Comparison of ENCODE assay signal across 12 cellular contexts in the genomic region with DNA sequence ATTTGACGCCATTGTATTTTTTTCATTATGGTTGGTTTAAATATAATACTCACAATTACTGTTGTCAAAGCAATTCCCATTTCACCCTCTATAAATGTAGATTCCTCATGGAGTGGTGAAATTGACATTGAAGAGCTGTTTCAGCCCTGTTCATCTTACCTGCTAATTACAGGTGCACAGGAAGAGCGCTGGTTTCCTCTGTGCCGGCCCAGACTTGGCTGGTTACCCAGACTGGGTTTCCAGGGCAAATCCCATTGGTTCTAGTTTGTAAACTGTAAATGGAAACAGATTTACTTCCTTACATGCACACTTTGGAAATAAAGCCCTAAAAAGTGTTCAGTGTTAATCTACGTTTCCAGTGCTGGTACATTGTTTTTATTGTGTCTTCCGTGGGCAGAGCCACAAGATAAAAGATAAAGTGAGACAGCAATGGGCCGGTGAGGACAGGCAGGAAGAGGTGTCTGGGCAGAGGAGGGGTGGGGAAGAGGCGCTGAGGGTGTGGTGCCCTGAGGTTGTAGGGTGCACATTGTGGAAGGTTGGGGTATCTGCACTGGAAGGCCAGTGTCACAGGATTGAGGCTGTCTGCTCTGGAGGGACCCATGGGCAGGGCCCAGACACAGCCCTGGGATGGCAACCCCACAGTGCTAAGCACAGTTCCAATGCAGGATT.
DNase-seq lines count a peak whose midpoint lies in the region; ATAC-seq and TF ChIP-seq lines count a peak whose summit lies in the region.
"Had no signal": no experiment of that assay in that cellular context is flagged by ENCODE, and none has a peak within 500 bp of the region (broad histone marks: within the 10 kb centered on the region; RNA-seq: fewer than 3 reads in every experiment).

No MANE protein-coding gene starts in this region.

- H3K4me1 ChIP-seq in heart left ventricle: no peaks in the 10 kb centered on the region
- H3K4me1 ChIP-seq: transverse colon had no signal

- ATAC-seq in HG02852 (IDR thresholded peaks at IDR 0.05; ENCODE audit: unreplicated experiment): no peak
- no peak for ATAC-seq in heart left ventricle

- DNase-seq in activated T-cell treated with anti-CD3 and anti-CD28 coated beads for 1 hour (ENCODE audit: low read depth) (peak; percentile 25), DMS114 treated with DMSO at 0.1 percent for 48 hours (lab: John Stamatoyannopoulos, UW; ENCODE audit: unreplicated experiment) (no peak), heart left ventricle (no peak)
- DNase-seq in activated T-cell treated with anti-CD3 and anti-CD28 coated beads, Interleukin-2, amount 50 U/mL, for 48 hours: no peak
- peak; percentile 71 for DNase-seq in activated effector memory CD4-positive, alpha-beta T cell treated with anti-CD3 and anti-CD28 coated beads, Interleukin-2, amount 50 U/mL, for 16 hours
- peak; percentile 35 for DNase-seq in stimulated activated CD8-positive, alpha-beta memory T cell treated with anti-CD3 and anti-CD28 coated beads, Interleukin-4, amount 100 ng/mL, for 48 hours
- DNase-seq: amygdala, transverse colon had no signal

- no peaks in the 10 kb centered on the region for H3K79me2 ChIP-seq in SU-DHL-6 (ENCODE audit: insufficient read depth, low read length)

- H3K27ac ChIP-seq in SU-DHL-6 (ENCODE audit: low read depth, low read length) (no peak overlapping the region), heart left ventricle (no peak overlapping the region)
- H3K27ac ChIP-seq: RWPE1, transverse colon had no signal

- peaks cover 4% of the 10 kb centered on the region; the same call in 1 of the 2 replicates for H3F3A ChIP-seq in SU-DHL-6 (ENCODE audit: insufficient read depth)

- intact Hi-C loops in heart left ventricle (cut with DNase I): no loop called here

- no peak overlapping the region for H3K9ac ChIP-seq in SU-DHL-6 (ENCODE audit: low read length)

- H3K4me2 ChIP-seq in SU-DHL-6 (ENCODE audit: low read depth, low read length, poor library complexity, severe bottlenecking): no peak overlapping the region

- no peaks in the 10 kb centered on the region for H3K9me2 ChIP-seq in SU-DHL-6 (replicated peaks; ENCODE audit: insufficient read depth, low read length)

- H3K9me3 ChIP-seq in SU-DHL-6 (ENCODE audit: insufficient read depth, low read length) (no peaks in the 10 kb centered on the region), heart left ventricle (no peaks in the 10 kb centered on the region)
- H3K9me3 ChIP-seq: transverse colon had no signal

- TF ChIP-seq POLR2A in heart left ventricle (IDR thresholded peaks at IDR 0.05): no peak

- no peak for TF ChIP-seq CTCF in SU-DHL-6 (IDR thresholded peaks at IDR 0.05; ENCODE audit: insufficient read depth, low read length, poor library complexity, severe bottlenecking)
- no peak for TF ChIP-seq CTCF in heart left ventricle (IDR thresholded peaks at IDR 0.05)

- H3K27me3 ChIP-seq in SU-DHL-6 (ENCODE audit: low read length): no peaks in the 10 kb centered on the region
- H3K27me3 ChIP-seq in heart left ventricle: peaks cover 0 to 1% (median 0%) of the 10 kb centered on the region in 9 donors
- H3K27me3 ChIP-seq: transverse colon had no signal

- H2AFZ ChIP-seq in SU-DHL-6 (ENCODE audit: low read depth, low read length, severe bottlenecking): peak overlapping the region; percentile 21

- 64 to 73% (median 68%) methylated on average over 7 of the region's 7 CpGs for WGBS in heart left ventricle, 4 donors

- H4K20me1 ChIP-seq in SU-DHL-6 (ENCODE audit: low read depth, low read length): no peaks in the 10 kb centered on the region

- H3K4me3 ChIP-seq in SU-DHL-6 (ENCODE audit: insufficient read depth, low read length, poor library complexity, severe bottlenecking) (no peak overlapping the region), heart left ventricle (no peak overlapping the region)
- H3K4me3 ChIP-seq: lung, transverse colon had no signal

- H3K36me3 ChIP-seq in SU-DHL-6 (ENCODE audit: low read length) (no peaks in the 10 kb centered on the region), heart left ventricle (no peaks in the 10 kb centered on the region)
- H3K36me3 ChIP-seq: transverse colon had no signal

Comparison
In these comparisons a context has a peak if more than half of its experiments do, and no peak if none do; other contexts are left out.
1. DNase-seq: peak in activated T-cell treated with anti-CD3 and anti-CD28 coated beads for 1 hour (single experiment), activated effector memory CD4-positive, alpha-beta T cell treated with anti-CD3 and anti-CD28 coated beads, Interleukin-2, amount 50 U/mL, for 16 hours (single experiment) and stimulated activated CD8-positive, alpha-beta memory T cell treated with anti-CD3 and anti-CD28 coated beads, Interleukin-4, amount 100 ng/mL, for 48 hours (single experiment); none in activated T-cell treated with anti-CD3 and anti-CD28 coated beads, Interleukin-2, amount 50 U/mL, for 48 hours (0 of 2), DMS114 treated with DMSO at 0.1 percent for 48 hours (single experiment) and heart left ventricle (0 of 5).